In genomic region chr14:86243158-86243557, GRCh38 we compare ENCODE assay signal across 1 cellular context.
TF ChIP-seq lines count a peak whose summit lies in the region.

No MANE protein-coding gene starts in this region.

TF ChIP-seq in GM12878, 131 proteins besides CTCF, POLR2A, EP300 and RAD21 (continued from another document):
- TF ChIP-seq, protein P1, sequence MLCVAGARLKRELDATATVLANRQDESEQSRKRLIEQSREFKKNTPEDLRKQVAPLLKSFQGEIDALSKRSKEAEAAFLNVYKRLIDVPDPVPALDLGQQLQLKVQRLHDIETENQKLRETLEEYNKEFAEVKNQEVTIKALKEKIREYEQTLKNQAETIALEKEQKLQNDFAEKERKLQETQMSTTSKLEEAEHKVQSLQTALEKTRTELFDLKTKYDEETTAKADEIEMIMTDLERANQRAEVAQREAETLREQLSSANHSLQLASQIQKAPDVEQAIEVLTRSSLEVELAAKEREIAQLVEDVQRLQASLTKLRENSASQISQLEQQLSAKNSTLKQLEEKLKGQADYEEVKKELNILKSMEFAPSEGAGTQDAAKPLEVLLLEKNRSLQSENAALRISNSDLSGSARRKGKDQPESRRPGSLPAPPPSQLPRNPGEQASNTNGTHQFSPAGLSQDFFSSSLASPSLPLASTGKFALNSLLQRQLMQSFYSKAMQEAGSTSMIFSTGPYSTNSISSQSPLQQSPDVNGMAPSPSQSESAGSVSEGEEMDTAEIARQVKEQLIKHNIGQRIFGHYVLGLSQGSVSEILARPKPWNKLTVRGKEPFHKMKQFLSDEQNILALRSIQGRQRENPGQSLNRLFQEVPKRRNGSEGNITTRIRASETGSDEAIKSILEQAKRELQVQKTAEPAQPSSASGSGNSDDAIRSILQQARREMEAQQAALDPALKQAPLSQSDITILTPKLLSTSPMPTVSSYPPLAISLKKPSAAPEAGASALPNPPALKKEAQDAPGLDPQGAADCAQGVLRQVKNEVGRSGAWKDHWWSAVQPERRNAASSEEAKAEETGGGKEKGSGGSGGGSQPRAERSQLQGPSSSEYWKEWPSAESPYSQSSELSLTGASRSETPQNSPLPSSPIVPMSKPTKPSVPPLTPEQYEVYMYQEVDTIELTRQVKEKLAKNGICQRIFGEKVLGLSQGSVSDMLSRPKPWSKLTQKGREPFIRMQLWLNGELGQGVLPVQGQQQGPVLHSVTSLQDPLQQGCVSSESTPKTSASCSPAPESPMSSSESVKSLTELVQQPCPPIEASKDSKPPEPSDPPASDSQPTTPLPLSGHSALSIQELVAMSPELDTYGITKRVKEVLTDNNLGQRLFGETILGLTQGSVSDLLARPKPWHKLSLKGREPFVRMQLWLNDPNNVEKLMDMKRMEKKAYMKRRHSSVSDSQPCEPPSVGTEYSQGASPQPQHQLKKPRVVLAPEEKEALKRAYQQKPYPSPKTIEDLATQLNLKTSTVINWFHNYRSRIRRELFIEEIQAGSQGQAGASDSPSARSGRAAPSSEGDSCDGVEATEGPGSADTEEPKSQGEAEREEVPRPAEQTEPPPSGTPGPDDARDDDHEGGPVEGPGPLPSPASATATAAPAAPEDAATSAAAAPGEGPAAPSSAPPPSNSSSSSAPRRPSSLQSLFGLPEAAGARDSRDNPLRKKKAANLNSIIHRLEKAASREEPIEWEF (IDR thresholded peaks at IDR 0.05; ENCODE audit: insufficient replicate concordance, low read depth, low read length), result no peak
- peak; percentile 92 for TF ChIP-seq SPI1 (IDR thresholded peaks at IDR 0.05; ENCODE audit: borderline replicate concordance, insufficient read depth, low read depth, low read length)
- no peak for TF ChIP-seq ZNF274 (IDR thresholded peaks at IDR 0.05; ENCODE audit: insufficient read depth, insufficient read length)
- peak; percentile 47; the same call in 1 of the 2 replicates for TF ChIP-seq BMI1 (IDR thresholded peaks at IDR 0.05; ENCODE audit: borderline replicate concordance)
- 0 out of 2 replicates have a peak, but pooled peaks have one; percentile 22 for TF ChIP-seq IKZF1 (conservative IDR thresholded peaks at IDR 0.05)
- peak; percentile 60; the same call in 1 of the 2 replicates for TF ChIP-seq MTA2 (IDR thresholded peaks at IDR 0.05; ENCODE audit: low read depth)
- no peak for TF ChIP-seq STAT3 (IDR thresholded peaks at IDR 0.05; ENCODE audit: low read depth, low read length)
- TF ChIP-seq IKZF2 (IDR thresholded peaks at IDR 0.05), result peak; percentile 23 to 45; a peak in 2 of 4 replicates
- no peak for TF ChIP-seq TAF1 (IDR thresholded peaks at IDR 0.05; ENCODE audit: borderline replicate concordance, low read depth, low read length)
- TF ChIP-seq POLR2AphosphoS5 (IDR thresholded peaks at IDR 0.05; ENCODE audit: low read length), result no peak
